9 cellular contexts compared by ENCODE assay signal in the genomic region with DNA sequence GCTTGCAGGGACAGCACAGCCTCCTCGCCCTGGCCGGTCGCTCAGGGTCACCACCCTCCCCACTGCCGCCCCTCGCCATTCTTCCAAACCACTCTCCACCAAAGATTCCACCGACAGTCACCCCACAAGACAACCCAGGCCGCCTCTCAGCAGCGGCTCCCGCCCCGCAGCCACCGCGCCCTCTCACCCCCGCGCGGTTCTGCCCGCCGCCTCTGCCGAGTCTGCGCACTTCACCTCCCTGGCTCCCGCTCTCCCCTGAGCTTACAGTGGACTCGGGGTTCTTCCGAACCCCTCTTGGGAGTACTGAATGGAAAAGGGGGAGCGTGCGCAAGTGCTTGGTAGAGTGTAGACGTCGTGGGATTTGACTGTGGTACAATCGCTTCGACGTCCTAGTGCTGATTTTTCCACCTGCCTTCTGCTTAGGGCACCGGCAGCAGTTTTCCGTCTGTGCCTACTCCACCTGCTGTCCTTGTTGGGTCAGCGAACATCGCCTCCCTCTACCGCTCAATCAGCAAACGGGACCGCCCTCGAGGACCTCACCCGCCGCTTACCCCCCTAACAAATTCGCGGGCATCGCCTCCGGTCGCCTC. TPM values are rescaled to one million over a fixed set of nuclear protein-coding genes. Genes with fewer than 3 reads are reported as not detected.
DNase-seq lines count a peak whose midpoint lies in the region; ATAC-seq and TF ChIP-seq lines count a peak whose summit lies in the region.
"Not testable (repeated sequence)": the region's sequence is repeated elsewhere in the genome, so short reads cannot be mapped to it uniquely, and the experiment has no call there.
"Had no signal": no experiment of that assay in that cellular context is flagged by ENCODE, and none has a peak within 500 bp of the region (broad histone marks: within the 10 kb centered on the region; RNA-seq: fewer than 3 reads in every experiment).

No MANE protein-coding gene starts in this region.

- POLR2A ChIA-PET in activated CD8-positive, alpha-beta T cell treated with anti-CD3 and anti-CD28 coated beads for 36 hours (lab: Charles Lee); MCF 10A (lab: Yijun Ruan, JAX): not testable (repeated sequence)

- 10 to 23% methylated on average over 12 to 14 of the region's 44 CpGs for WGBS in gastroesophageal sphincter (ENCODE audit: low coverage in 1 of 2), 2 donors

- TF ChIP-seq EP300 in gastroesophageal sphincter (IDR thresholded peaks at IDR 0.05): not testable (repeated sequence)

- intact Hi-C loops in activated CD8-positive, alpha-beta T cell treated with anti-CD3 and anti-CD28 coated beads for 36 hours (cut with micrococcal nuclease); MCF 10A (cut with micrococcal nuclease): not testable (repeated sequence)

- peaks cover 59% of the 10 kb centered on the region for H3K27me3 ChIP-seq in gastroesophageal sphincter

- CTCF ChIA-PET in activated CD8-positive, alpha-beta T cell treated with anti-CD3 and anti-CD28 coated beads for 36 hours (lab: Charles Lee); MCF 10A (lab: Yijun Ruan, JAX): not testable (repeated sequence)

- H3K27ac ChIP-seq in gastroesophageal sphincter: not testable (repeated sequence)

- peak overlapping the region in 1 of 2 donors; percentile 37 for H3K4me3 ChIP-seq in gastroesophageal sphincter

- BruUV-seq in MCF 10A (replicated peaks; lab: Mats Ljungman, UMichigan): not testable (repeated sequence)

- H3K27me3 Mint-ChIP-seq in IgD-negative memory B cell (peaks cover 15% of the 10 kb centered on the region), neural crest cell (ENCODE audit: low read depth) (peaks cover 70% of the 10 kb centered on the region)
- peaks cover 32% of the 10 kb centered on the region for H3K27me3 Mint-ChIP-seq in activated CD8-positive, alpha-beta T cell treated with anti-CD3 and anti-CD28 coated beads for 36 hours
- H3K27me3 Mint-ChIP-seq in MCF 10A (ENCODE audit: insufficient read depth, unreplicated experiment): not testable (repeated sequence)

- not testable (repeated sequence) for ATAC-seq in activated CD8-positive, alpha-beta T cell treated with anti-CD3 and anti-CD28 coated beads for 36 hours
- ATAC-seq in gastroesophageal sphincter: peak; percentile 64

- in situ Hi-C loops in Caki2 (cut with HindIII; ENCODE audit: low pct_unique_long_range_greater_than_20kb, low sequenced_read_pairs): not testable (repeated sequence)

- not testable (repeated sequence) for H3K4me1 ChIP-seq in gastroesophageal sphincter

- DNase-seq in Caki2 (ENCODE audit: low read depth) (peak; percentile 37), MCF 10A (ENCODE audit: unreplicated experiment) (peak; percentile 5), left kidney (ENCODE audit: low read depth, low spot score) (peak; percentile 34)
- peak; percentile 10 for DNase-seq in activated CD8-positive, alpha-beta T cell treated with anti-CD3 and anti-CD28 coated beads for 36 hours
- DNase-seq in neural crest cell (ENCODE audit: low read depth, low spot score): not testable (repeated sequence)
- peak; percentile 18 for DNase-seq in stimulated activated CD4-positive, alpha-beta T cell treated with anti-CD3 and anti-CD28 coated beads, Interleukin-15, amount 100 ng/mL, for 24 hours

- not testable (repeated sequence) for H3K9me3 Mint-ChIP-seq in IgD-negative memory B cell; activated CD8-positive, alpha-beta T cell treated with anti-CD3 and anti-CD28 coated beads for 36 hours; MCF 10A (ENCODE audit: unreplicated experiment); neural crest cell

- not testable (repeated sequence) for TF ChIP-seq CTCF in activated CD8-positive, alpha-beta T cell treated with anti-CD3 and anti-CD28 coated beads for 36 hours (IDR thresholded peaks at IDR 0.05); MCF 10A (IDR thresholded peaks at IDR 0.05; ENCODE audit: unreplicated experiment); gastroesophageal sphincter (IDR thresholded peaks at IDR 0.05); neural crest cell (conservative IDR thresholded peaks at IDR 0.05)

- H3K27ac Mint-ChIP-seq in IgD-negative memory B cell: peak overlapping the region in 1 of 3 donors; percentile 31
- H3K27ac Mint-ChIP-seq in activated CD8-positive, alpha-beta T cell treated with anti-CD3 and anti-CD28 coated beads for 36 hours; MCF 10A (ENCODE audit: low read depth, unreplicated experiment); neural crest cell (ENCODE audit: unreplicated experiment): not testable (repeated sequence)

- H3K4me3 Mint-ChIP-seq in IgD-negative memory B cell (peak overlapping the region; percentile 83 to 96 (median 90)), MCF 10A (ENCODE audit: unreplicated experiment) (peak overlapping the region; percentile 35), neural crest cell (peak overlapping the region; percentile 91)
- H3K4me3 Mint-ChIP-seq in activated CD8-positive, alpha-beta T cell treated with anti-CD3 and anti-CD28 coated beads for 36 hours: peak overlapping the region; percentile 68

- not testable (repeated sequence) for H3K36me3 ChIP-seq in gastroesophageal sphincter

- H3K36me3 Mint-ChIP-seq in IgD-negative memory B cell; activated CD8-positive, alpha-beta T cell treated with anti-CD3 and anti-CD28 coated beads for 36 hours (ENCODE audit: low read depth); MCF 10A (ENCODE audit: insufficient read depth, unreplicated experiment); neural crest cell (ENCODE audit: low read depth): not testable (repeated sequence)

- not testable (repeated sequence) for H3K4me1 Mint-ChIP-seq in IgD-negative memory B cell; activated CD8-positive, alpha-beta T cell treated with anti-CD3 and anti-CD28 coated beads for 36 hours (ENCODE audit: low read depth); MCF 10A (ENCODE audit: insufficient read depth, unreplicated experiment)
- H3K4me1 Mint-ChIP-seq in neural crest cell: peaks cover 13% of the 10 kb centered on the region

- not testable (repeated sequence) for H3K9me3 ChIP-seq in gastroesophageal sphincter

- TF ChIP-seq POLR2A in gastroesophageal sphincter (IDR thresholded peaks at IDR 0.05): not testable (repeated sequence)

RNA-seq across cellular contexts. Expression of gene RNU1-1, which starts 20.2 kb away (rescaled TPM):
- total RNA-seq in Caki2 (2014; rRNA removed; shearing (Covaris generic); ENCODE audit: low replicate concordance): not detected in 2 replicates
- polyA plus RNA-seq in IgD-negative memory B cell: not detected
- 1,000 to 10,000 TPM in 1 of 2 experiments, 100 to 1,000 TPM in 1; 820 to 1,043 TPM for total RNA-seq in activated CD8-positive, alpha-beta T cell treated with anti-CD3 and anti-CD28 coated beads for 36 hours
- total RNA-seq in MCF 10A (2022) (1,539 and 1,606 TPM in 2 replicates), gastroesophageal sphincter (under 1 TPM in 3 of 4 donors, not detected in 1; under 0.01 TPM), neural crest cell (2,478 and 3,042 TPM in 2 replicates)
- polyA plus RNA-seq: spleen had no signal

Comparison
In these comparisons a context has a peak if more than half of its experiments do, and no peak if none do; other contexts are left out.
1. H3K4me3 Mint-ChIP-seq: peak in every context shown above with its lines; median percentile 91 in neural crest cell; 90 in IgD-negative memory B cell; 68 in activated CD8-positive, alpha-beta T cell treated with anti-CD3 and anti-CD28 coated beads for 36 hours; 35 in MCF 10A.
2. RNA of gene RNU1-1, which starts 20.2 kb away (total RNA-seq): 2,478 to 3,042 TPM in neural crest cell, 1,539 to 1,606 TPM in MCF 10A and 820 to 1,043 TPM in activated CD8-positive, alpha-beta T cell treated with anti-CD3 and anti-CD28 coated beads for 36 hours; not detected in Caki2 and under 0.01 TPM in gastroesophageal sphincter; every median in the first group is over 100 times any median in the second.